Comparison of ENCODE assay signal across 1 cellular context in the genomic region with DNA sequence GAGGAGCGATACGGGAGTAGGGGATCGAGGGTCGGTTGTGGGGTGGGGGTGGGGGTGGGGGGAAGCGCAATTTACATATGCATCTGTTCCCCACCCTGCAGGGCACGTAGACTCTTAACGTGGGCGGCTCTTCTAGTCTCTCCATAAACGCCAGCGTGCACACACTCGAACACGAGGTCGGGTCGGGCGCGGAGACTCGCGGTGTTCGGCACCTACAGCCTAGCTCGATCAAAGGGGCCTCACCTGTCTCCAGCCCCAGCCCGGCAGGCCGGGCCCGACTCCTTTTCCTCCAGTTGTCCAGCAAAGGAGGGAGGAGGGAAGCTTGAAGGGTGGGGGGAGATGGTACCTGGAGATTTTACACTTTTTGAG.
TF ChIP-seq lines count a peak whose summit lies in the region.

No MANE protein-coding gene starts in this region.

TF ChIP-seq in H1, 55 proteins besides CTCF, POLR2A, EP300 and RAD21 (continued from another document):
- TF ChIP-seq, protein P1, sequence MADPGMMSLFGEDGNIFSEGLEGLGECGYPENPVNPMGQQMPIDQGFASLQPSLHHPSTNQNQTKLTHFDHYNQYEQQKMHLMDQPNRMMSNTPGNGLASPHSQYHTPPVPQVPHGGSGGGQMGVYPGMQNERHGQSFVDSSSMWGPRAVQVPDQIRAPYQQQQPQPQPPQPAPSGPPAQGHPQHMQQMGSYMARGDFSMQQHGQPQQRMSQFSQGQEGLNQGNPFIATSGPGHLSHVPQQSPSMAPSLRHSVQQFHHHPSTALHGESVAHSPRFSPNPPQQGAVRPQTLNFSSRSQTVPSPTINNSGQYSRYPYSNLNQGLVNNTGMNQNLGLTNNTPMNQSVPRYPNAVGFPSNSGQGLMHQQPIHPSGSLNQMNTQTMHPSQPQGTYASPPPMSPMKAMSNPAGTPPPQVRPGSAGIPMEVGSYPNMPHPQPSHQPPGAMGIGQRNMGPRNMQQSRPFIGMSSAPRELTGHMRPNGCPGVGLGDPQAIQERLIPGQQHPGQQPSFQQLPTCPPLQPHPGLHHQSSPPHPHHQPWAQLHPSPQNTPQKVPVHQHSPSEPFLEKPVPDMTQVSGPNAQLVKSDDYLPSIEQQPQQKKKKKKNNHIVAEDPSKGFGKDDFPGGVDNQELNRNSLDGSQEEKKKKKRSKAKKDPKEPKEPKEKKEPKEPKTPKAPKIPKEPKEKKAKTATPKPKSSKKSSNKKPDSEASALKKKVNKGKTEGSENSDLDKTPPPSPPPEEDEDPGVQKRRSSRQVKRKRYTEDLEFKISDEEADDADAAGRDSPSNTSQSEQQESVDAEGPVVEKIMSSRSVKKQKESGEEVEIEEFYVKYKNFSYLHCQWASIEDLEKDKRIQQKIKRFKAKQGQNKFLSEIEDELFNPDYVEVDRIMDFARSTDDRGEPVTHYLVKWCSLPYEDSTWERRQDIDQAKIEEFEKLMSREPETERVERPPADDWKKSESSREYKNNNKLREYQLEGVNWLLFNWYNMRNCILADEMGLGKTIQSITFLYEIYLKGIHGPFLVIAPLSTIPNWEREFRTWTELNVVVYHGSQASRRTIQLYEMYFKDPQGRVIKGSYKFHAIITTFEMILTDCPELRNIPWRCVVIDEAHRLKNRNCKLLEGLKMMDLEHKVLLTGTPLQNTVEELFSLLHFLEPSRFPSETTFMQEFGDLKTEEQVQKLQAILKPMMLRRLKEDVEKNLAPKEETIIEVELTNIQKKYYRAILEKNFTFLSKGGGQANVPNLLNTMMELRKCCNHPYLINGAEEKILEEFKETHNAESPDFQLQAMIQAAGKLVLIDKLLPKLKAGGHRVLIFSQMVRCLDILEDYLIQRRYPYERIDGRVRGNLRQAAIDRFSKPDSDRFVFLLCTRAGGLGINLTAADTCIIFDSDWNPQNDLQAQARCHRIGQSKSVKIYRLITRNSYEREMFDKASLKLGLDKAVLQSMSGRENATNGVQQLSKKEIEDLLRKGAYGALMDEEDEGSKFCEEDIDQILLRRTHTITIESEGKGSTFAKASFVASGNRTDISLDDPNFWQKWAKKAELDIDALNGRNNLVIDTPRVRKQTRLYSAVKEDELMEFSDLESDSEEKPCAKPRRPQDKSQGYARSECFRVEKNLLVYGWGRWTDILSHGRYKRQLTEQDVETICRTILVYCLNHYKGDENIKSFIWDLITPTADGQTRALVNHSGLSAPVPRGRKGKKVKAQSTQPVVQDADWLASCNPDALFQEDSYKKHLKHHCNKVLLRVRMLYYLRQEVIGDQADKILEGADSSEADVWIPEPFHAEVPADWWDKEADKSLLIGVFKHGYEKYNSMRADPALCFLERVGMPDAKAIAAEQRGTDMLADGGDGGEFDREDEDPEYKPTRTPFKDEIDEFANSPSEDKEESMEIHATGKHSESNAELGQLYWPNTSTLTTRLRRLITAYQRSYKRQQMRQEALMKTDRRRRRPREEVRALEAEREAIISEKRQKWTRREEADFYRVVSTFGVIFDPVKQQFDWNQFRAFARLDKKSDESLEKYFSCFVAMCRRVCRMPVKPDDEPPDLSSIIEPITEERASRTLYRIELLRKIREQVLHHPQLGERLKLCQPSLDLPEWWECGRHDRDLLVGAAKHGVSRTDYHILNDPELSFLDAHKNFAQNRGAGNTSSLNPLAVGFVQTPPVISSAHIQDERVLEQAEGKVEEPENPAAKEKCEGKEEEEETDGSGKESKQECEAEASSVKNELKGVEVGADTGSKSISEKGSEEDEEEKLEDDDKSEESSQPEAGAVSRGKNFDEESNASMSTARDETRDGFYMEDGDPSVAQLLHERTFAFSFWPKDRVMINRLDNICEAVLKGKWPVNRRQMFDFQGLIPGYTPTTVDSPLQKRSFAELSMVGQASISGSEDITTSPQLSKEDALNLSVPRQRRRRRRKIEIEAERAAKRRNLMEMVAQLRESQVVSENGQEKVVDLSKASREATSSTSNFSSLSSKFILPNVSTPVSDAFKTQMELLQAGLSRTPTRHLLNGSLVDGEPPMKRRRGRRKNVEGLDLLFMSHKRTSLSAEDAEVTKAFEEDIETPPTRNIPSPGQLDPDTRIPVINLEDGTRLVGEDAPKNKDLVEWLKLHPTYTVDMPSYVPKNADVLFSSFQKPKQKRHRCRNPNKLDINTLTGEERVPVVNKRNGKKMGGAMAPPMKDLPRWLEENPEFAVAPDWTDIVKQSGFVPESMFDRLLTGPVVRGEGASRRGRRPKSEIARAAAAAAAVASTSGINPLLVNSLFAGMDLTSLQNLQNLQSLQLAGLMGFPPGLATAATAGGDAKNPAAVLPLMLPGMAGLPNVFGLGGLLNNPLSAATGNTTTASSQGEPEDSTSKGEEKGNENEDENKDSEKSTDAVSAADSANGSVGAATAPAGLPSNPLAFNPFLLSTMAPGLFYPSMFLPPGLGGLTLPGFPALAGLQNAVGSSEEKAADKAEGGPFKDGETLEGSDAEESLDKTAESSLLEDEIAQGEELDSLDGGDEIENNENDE (IDR thresholded peaks at IDR 0.05; ENCODE audit: insufficient replicate concordance, low read length): no peak
- TF ChIP-seq CHD1 (IDR thresholded peaks at IDR 0.05; ENCODE audit: low read depth, low read length): no peak
- TF ChIP-seq, protein P2, sequence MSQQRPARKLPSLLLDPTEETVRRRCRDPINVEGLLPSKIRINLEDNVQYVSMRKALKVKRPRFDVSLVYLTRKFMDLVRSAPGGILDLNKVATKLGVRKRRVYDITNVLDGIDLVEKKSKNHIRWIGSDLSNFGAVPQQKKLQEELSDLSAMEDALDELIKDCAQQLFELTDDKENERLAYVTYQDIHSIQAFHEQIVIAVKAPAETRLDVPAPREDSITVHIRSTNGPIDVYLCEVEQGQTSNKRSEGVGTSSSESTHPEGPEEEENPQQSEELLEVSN (IDR thresholded peaks at IDR 0.05): 0 out of 2 replicates have a peak, but pooled peaks have one; percentile 35
- no peak; the same call in 1 of the 2 replicates for TF ChIP-seq TAF1 (IDR thresholded peaks at IDR 0.05; ENCODE audit: low read depth, low read length)
- TF ChIP-seq CEBPB (IDR thresholded peaks at IDR 0.05; ENCODE audit: low read depth, low read length): no peak
- TF ChIP-seq TBP (IDR thresholded peaks at IDR 0.05; ENCODE audit: low read depth, low read length): no peak
- TF ChIP-seq POLR2AphosphoS5 (IDR thresholded peaks at IDR 0.05; ENCODE audit: low read depth, low read length): peak; percentile 73; the same call in 1 of the 2 replicates
- TF ChIP-seq HDAC2 (IDR thresholded peaks at IDR 0.05; ENCODE audit: borderline replicate concordance in 1 of 2, low read depth in 2 of 2, low read length in 2 of 2): no peak
- no peak for TF ChIP-seq BCL11A (IDR thresholded peaks at IDR 0.05; ENCODE audit: low read depth in 2 of 2, low read length in 2 of 2)
- TF ChIP-seq CTBP2 (IDR thresholded peaks at IDR 0.05; ENCODE audit: borderline replicate concordance, insufficient read depth, insufficient read length, low read length): no peak
- TF ChIP-seq EGR1 (IDR thresholded peaks at IDR 0.05; ENCODE audit: borderline replicate concordance, low read depth, low read length): peak; percentile 31; the same call in 1 of the 2 replicates
- TF ChIP-seq SP1 (IDR thresholded peaks at IDR 0.05; ENCODE audit: low read depth, low read length): no peak
- no peak for TF ChIP-seq RFX5 (IDR thresholded peaks at IDR 0.05; ENCODE audit: borderline replicate concordance, low read depth, low read length)
- no peak for TF ChIP-seq POU5F1 (IDR thresholded peaks at IDR 0.05; ENCODE audit: low read depth, low read length)
- TF ChIP-seq SRF (IDR thresholded peaks at IDR 0.05; ENCODE audit: low read depth, low read length): no peak
- TF ChIP-seq KDM1A (IDR thresholded peaks at IDR 0.05; ENCODE audit: borderline replicate concordance, low read length): no peak
- TF ChIP-seq SIN3A (conservative IDR thresholded peaks at IDR 0.05 in 1 of 2, IDR thresholded peaks at IDR 0.05 in 1 of 2; ENCODE audit: low read depth in 1 of 2, low read length in 2 of 2): 0 out of 4 replicates have a peak, but pooled peaks of 1 of the 2 experiments have one; percentile 14
- no peak for TF ChIP-seq CREB1 (IDR thresholded peaks at IDR 0.05)
- TF ChIP-seq, protein P3, sequence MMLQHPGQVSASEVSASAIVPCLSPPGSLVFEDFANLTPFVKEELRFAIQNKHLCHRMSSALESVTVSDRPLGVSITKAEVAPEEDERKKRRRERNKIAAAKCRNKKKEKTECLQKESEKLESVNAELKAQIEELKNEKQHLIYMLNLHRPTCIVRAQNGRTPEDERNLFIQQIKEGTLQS (IDR thresholded peaks at IDR 0.05; ENCODE audit: insufficient read depth, low read depth, low read length): no peak
- no peak for TF ChIP-seq RBBP5 (IDR thresholded peaks at IDR 0.05; ENCODE audit: borderline replicate concordance, low read depth, low read length)
- TF ChIP-seq SAP30 (IDR thresholded peaks at IDR 0.05; ENCODE audit: insufficient read depth, insufficient replicate concordance, low read length): peak; percentile 11
- no peak for TF ChIP-seq FOSL1 (IDR thresholded peaks at IDR 0.05; ENCODE audit: insufficient read depth, low read depth, low read length)
- TF ChIP-seq, protein P4, sequence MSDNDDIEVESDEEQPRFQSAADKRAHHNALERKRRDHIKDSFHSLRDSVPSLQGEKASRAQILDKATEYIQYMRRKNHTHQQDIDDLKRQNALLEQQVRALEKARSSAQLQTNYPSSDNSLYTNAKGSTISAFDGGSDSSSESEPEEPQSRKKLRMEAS (IDR thresholded peaks at IDR 0.05): peak; percentile 87
- no peak for TF ChIP-seq GTF2F1 (IDR thresholded peaks at IDR 0.05; ENCODE audit: borderline replicate concordance, low read depth, low read length)
- no peak for TF ChIP-seq JUND (IDR thresholded peaks at IDR 0.05; ENCODE audit: low read length)
- no peak for TF ChIP-seq TEAD4 (IDR thresholded peaks at IDR 0.05; ENCODE audit: low read depth, low read length)
- TF ChIP-seq EZH2 (IDR thresholded peaks at IDR 0.05; ENCODE audit: low read depth, low read length, severe bottlenecking): no peak
- TF ChIP-seq RXRA (IDR thresholded peaks at IDR 0.05; ENCODE audit: insufficient read depth, low read depth, low read length): no peak
